Comparison of ENCODE assay signal across 1 cellular context in genomic region chr16:22267764-22268163, GRCh38.
TF ChIP-seq lines count a peak whose summit lies in the region.

No MANE protein-coding gene starts in this region.

TF ChIP-seq in WTC11, 78 proteins besides CTCF, POLR2A, EP300 and RAD21 (continued from another document):
- no peak for TF ChIP-seq ATF2 (CRISPR knock-in tag; IDR thresholded peaks at IDR 0.05; ENCODE audit: borderline replicate concordance, low read depth)
- TF ChIP-seq E2F4 (CRISPR knock-in tag; IDR thresholded peaks at IDR 0.05; ENCODE audit: borderline replicate concordance, low read depth) = no peak
- TF ChIP-seq ATF6 (CRISPR knock-in tag; IDR thresholded peaks at IDR 0.05) = no peak
- no peak for TF ChIP-seq ETV6 (CRISPR knock-in tag; IDR thresholded peaks at IDR 0.05)
- no peak for TF ChIP-seq MYBL2 (CRISPR knock-in tag; IDR thresholded peaks at IDR 0.05)
